In genomic region chr2:56806924-56807323, GRCh38 we compare ENCODE assay signal across 28 cellular contexts.
"Had no signal": no experiment of that assay in that cellular context is flagged by ENCODE, and none has a peak within 500 bp of the region (broad histone marks: within the 10 kb centered on the region; RNA-seq: fewer than 3 reads in every experiment).

No MANE protein-coding gene starts in this region.

- H3K27me3 Mint-ChIP-seq: activated B cell treated with CpG ODN at 0.5 μM for 24 hours; activated CD4-positive, alpha-beta memory T cell treated with anti-CD3 and anti-CD28 coated beads for 36 hours; activated CD4-positive, alpha-beta T cell treated with anti-CD3 and anti-CD28 coated beads, Interleukin-2, amount 10 ng/mL, durations not matched to agents 7 days and 5 days; IgD-negative memory B cell; T-helper 17 cell had no signal

- H3K4me1 ChIP-seq: Peyer's patch, SJSA1 had no signal

- H3K36me3 ChIP-seq: brain microvascular endothelial cell, Peyer's patch, SJSA1 had no signal

- H3K36me3 Mint-ChIP-seq: activated CD4-positive, alpha-beta memory T cell treated with anti-CD3 and anti-CD28 coated beads for 36 hours; activated naive CD4-positive, alpha-beta T cell treated with anti-CD3 and anti-CD28 coated beads, Interleukin-2, amount 50 U/mL, for 72 hours; IgD-negative memory B cell had no signal

- H3K27me3 ChIP-seq: brain microvascular endothelial cell, Peyer's patch, SJSA1 had no signal

- H3K4me3 Mint-ChIP-seq: activated B cell treated with CpG ODN at 0.5 μM for 24 hours; activated CD4-positive, alpha-beta memory T cell treated with anti-CD3 and anti-CD28 coated beads for 36 hours; activated CD4-positive, alpha-beta T cell treated with anti-CD3 and anti-CD28 coated beads, Interleukin-2, amount 10 ng/mL, durations not matched to agents 7 days and 5 days; activated T-cell treated with anti-CD3 and anti-CD28 coated beads, Interleukin-2, amount 50 U/mL, for 4 hours; IgD-negative memory B cell; T-helper 17 cell had no signal

- H3K27ac Mint-ChIP-seq: activated B cell treated with CpG ODN at 0.5 μM for 24 hours; activated CD4-positive, alpha-beta memory T cell treated with anti-CD3 and anti-CD28 coated beads for 36 hours; activated CD4-positive, alpha-beta T cell treated with anti-CD3 and anti-CD28 coated beads, Interleukin-2, amount 10 ng/mL, durations not matched to agents 7 days and 5 days; activated naive CD4-positive, alpha-beta T cell treated with anti-CD3 and anti-CD28 coated beads, Interleukin-2, amount 50 U/mL, for 72 hours; IgD-negative memory B cell; T-helper 17 cell had no signal

- H3K9me3 ChIP-seq: Peyer's patch, SJSA1 had no signal

- H3K4me3 ChIP-seq: Peyer's patch, SJSA1 had no signal

- H3K4me1 Mint-ChIP-seq: activated B cell treated with CpG ODN at 0.5 μM for 24 hours; activated CD4-positive, alpha-beta T cell treated with anti-CD3 and anti-CD28 coated beads, Interleukin-2, amount 10 ng/mL, durations not matched to agents 7 days and 5 days; IgD-negative memory B cell; T-helper 17 cell had no signal

- H3K27ac ChIP-seq: brain microvascular endothelial cell, Peyer's patch, RWPE1, SJSA1 had no signal

- ATAC-seq: activated naive CD4-positive, alpha-beta T cell treated with anti-CD3 and anti-CD28 coated beads, Interleukin-2, amount 50 U/mL, for 72 hours; activated T-cell treated with anti-CD3 and anti-CD28 coated beads, Interleukin-2, amount 50 U/mL, for 4 hours; T-helper 17 cell had no signal

- DNase-seq: activated B cell treated with CpG ODN at 0.5 μM for 24 hours; activated CD4-positive, alpha-beta memory T cell treated with anti-CD3 and anti-CD28 coated beads for 36 hours; activated CD4-positive, alpha-beta T cell treated with anti-CD3 and anti-CD28 coated beads for 1 hour; activated CD4-positive, alpha-beta T cell treated with anti-CD3 and anti-CD28 coated beads, Interleukin-2, amount 10 ng/mL, durations not matched to agents 7 days and 5 days; activated CD8-positive, alpha-beta memory T cell treated with anti-CD3 and anti-CD28 coated beads for 24 hours; activated effector memory CD4-positive, alpha-beta T cell treated with anti-CD3 and anti-CD28 coated beads, Interleukin-2, amount 50 U/mL, for 16 hours; activated naive CD4-positive, alpha-beta T cell treated with Interleukin-2 at 50 U/mL for 16 hours; activated T-cell treated with anti-CD3 and anti-CD28 coated beads, Interleukin-2, amount 50 U/mL, for 4 hours; brain microvascular endothelial cell; caudate nucleus; KG1; MM.1S; NCI-H1105; NCI-H1436; NCI-H187; NCI-H2081; NCI-H526; NCI-H82; NK-92 treated with Interleukin-12 subunit alpha and Interleukin-12 subunit beta, amount 100 ng/mL, for 24 hours; OCI-M1; Peyer's patch; SHP77; T-helper 17 cell; T-helper 9 cell had no signal
